26 cellular contexts compared by ENCODE assay signal in genomic region chr9:98318041-98318790, GRCh38.
"Had no signal": no experiment of that assay in that cellular context is flagged by ENCODE, and none has a peak within 500 bp of the region (broad histone marks: within the 10 kb centered on the region; RNA-seq: fewer than 3 reads in every experiment).

No MANE protein-coding gene starts in this region.

- H3K4me1 ChIP-seq: body of pancreas, colonic mucosa, gastrocnemius medialis, pancreas, psoas muscle, thyroid gland had no signal

- H3K4me1 Mint-ChIP-seq: activated naive CD8-positive, alpha-beta T cell treated with anti-CD3 and anti-CD28 coated beads, Interleukin-2, amount 50 U/mL, for 24 hours had no signal

- H3K4me3 ChIP-seq: body of pancreas, colonic mucosa, dorsolateral prefrontal cortex, esophagus muscularis mucosa, gastrocnemius medialis, pancreas, psoas muscle, thyroid gland had no signal

- H3K27me3 ChIP-seq: body of pancreas, colonic mucosa, dorsolateral prefrontal cortex, esophagus muscularis mucosa, gastrocnemius medialis, pancreas, thyroid gland had no signal

- DNase-seq: activated CD4-positive, alpha-beta T cell treated with anti-CD3 and anti-CD28 coated beads, Interleukin-2, amount 50 U/mL, for 1 hour; activated CD4-positive, CD25-positive, alpha-beta regulatory T cell treated with anti-CD3 and anti-CD28 coated beads, Interleukin-2, amount 50 U/mL, for 72 hours; activated CD8-positive, alpha-beta T cell treated with anti-CD3 and anti-CD28 coated beads, Interleukin-2, amount 10 ng/mL, durations not matched to agents 7 days and 5 days; activated gamma-delta T cell; activated naive CD4-positive, alpha-beta T cell treated with anti-CD3 and anti-CD28 coated beads, Interleukin-2, amount 50 U/mL, for 16 hours; activated naive CD8-positive, alpha-beta T cell treated with anti-CD3 and anti-CD28 coated beads, Interleukin-2, amount 50 U/mL, for 24 hours; body of pancreas; colonic mucosa; effector memory CD8-positive, alpha-beta T cell; gastrocnemius medialis; left ventricle myocardium superior; mammary epithelial cell; midbrain; natural killer cell; pancreas; psoas muscle; right cardiac atrium; stimulated activated CD4-positive, alpha-beta T cell treated with anti-CD3 and anti-CD28 coated beads, Interleukin-12 subunit alpha, Interleukin-12 subunit beta, amount 100 ng/mL, for 4 hours; thyroid gland had no signal

- H3K27ac ChIP-seq: body of pancreas, colonic mucosa, esophagus muscularis mucosa, gastrocnemius medialis, neutrophil, pancreas, psoas muscle, thyroid gland, VCaP had no signal

- H3K36me3 Mint-ChIP-seq: natural killer cell had no signal

- H3K36me3 ChIP-seq: colonic mucosa, esophagus muscularis mucosa, gastrocnemius medialis, neutrophil, pancreas, thyroid gland had no signal

- H3K4me3 Mint-ChIP-seq: activated CD8-positive, alpha-beta T cell treated with anti-CD3 and anti-CD28 coated beads, Interleukin-2, amount 10 ng/mL, durations not matched to agents 7 days and 5 days; activated naive CD8-positive, alpha-beta T cell treated with anti-CD3 and anti-CD28 coated beads, Interleukin-2, amount 50 U/mL, for 24 hours; activated T-helper 1 cell treated with anti-CD3 and anti-CD28 coated beads, Interleukin-12 subunit alpha, Interleukin-12 subunit beta, Interleukin-2, Interleukin-4 antibody, amounts not matched to agents 30 ng/mL and 10 ng/mL and 1 ng/mL, durations not matched to agents 14 hours and 24 hours and 36 hours; effector memory CD8-positive, alpha-beta T cell; natural killer cell; stimulated activated naive CD8-positive, alpha-beta T cell treated with anti-CD3 and anti-CD28 coated beads, Interleukin-15, Interleukin-2, amounts not matched to agents 100 ng/mL and 50 ng/mL, for 24 hours; T-helper 2 cell treated with Interferon-gamma antibody and Interleukin-4, amounts not matched to agents 5 μg/mL and 100 μg/mL, for 36 hours had no signal

- H3K27ac Mint-ChIP-seq: activated CD8-positive, alpha-beta T cell treated with anti-CD3 and anti-CD28 coated beads, Interleukin-2, amount 10 ng/mL, durations not matched to agents 7 days and 5 days; activated naive CD8-positive, alpha-beta T cell treated with anti-CD3 and anti-CD28 coated beads, Interleukin-2, amount 50 U/mL, for 24 hours; activated T-helper 1 cell treated with anti-CD3 and anti-CD28 coated beads, Interleukin-12 subunit alpha, Interleukin-12 subunit beta, Interleukin-2, Interleukin-4 antibody, amounts not matched to agents 30 ng/mL and 10 ng/mL and 1 ng/mL, durations not matched to agents 14 hours and 24 hours and 36 hours; effector memory CD8-positive, alpha-beta T cell; natural killer cell; stimulated activated naive CD8-positive, alpha-beta T cell treated with anti-CD3 and anti-CD28 coated beads, Interleukin-15, Interleukin-2, amounts not matched to agents 100 ng/mL and 50 ng/mL, for 24 hours; T-helper 2 cell treated with Interferon-gamma antibody and Interleukin-4, amounts not matched to agents 5 μg/mL and 100 μg/mL, for 36 hours had no signal

- H3K27me3 Mint-ChIP-seq: activated naive CD8-positive, alpha-beta T cell treated with anti-CD3 and anti-CD28 coated beads, Interleukin-2, amount 50 U/mL, for 24 hours; stimulated activated naive CD8-positive, alpha-beta T cell treated with anti-CD3 and anti-CD28 coated beads, Interleukin-15, Interleukin-2, amounts not matched to agents 100 ng/mL and 50 ng/mL, for 24 hours had no signal

- H3K9me3 Mint-ChIP-seq: activated naive CD8-positive, alpha-beta T cell treated with anti-CD3 and anti-CD28 coated beads, Interleukin-2, amount 50 U/mL, for 24 hours; activated T-helper 1 cell treated with anti-CD3 and anti-CD28 coated beads, Interleukin-12 subunit alpha, Interleukin-12 subunit beta, Interleukin-2, Interleukin-4 antibody, amounts not matched to agents 30 ng/mL and 10 ng/mL and 1 ng/mL, durations not matched to agents 14 hours and 24 hours and 36 hours; effector memory CD8-positive, alpha-beta T cell; natural killer cell; stimulated activated naive CD8-positive, alpha-beta T cell treated with anti-CD3 and anti-CD28 coated beads, Interleukin-15, Interleukin-2, amounts not matched to agents 100 ng/mL and 50 ng/mL, for 24 hours; T-helper 2 cell treated with Interferon-gamma antibody and Interleukin-4, amounts not matched to agents 5 μg/mL and 100 μg/mL, for 36 hours had no signal
